Comparison of ENCODE assay signal across 15 cellular contexts in the genomic region with DNA sequence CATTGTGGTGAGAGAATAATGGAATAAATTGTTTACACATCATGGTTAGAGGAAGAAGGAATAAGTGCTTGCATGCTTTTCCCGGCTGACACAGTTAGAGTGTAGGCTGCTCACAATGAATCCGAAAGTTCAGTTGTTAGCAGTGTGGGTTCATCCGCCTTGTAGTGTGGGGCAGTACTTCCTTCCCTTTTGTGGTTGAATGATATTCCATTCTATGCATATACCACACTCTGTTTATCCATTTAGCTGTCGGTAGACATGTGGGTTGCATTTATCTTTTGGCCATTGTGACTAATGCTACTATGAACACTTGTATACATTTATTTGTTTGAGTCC.
DNase-seq lines count a peak whose midpoint lies in the region; ATAC-seq, FAIRE-seq and TF ChIP-seq lines count a peak whose summit lies in the region.
"Had no signal": no experiment of that assay in that cellular context is flagged by ENCODE, and none has a peak within 500 bp of the region (broad histone marks: within the 10 kb centered on the region; RNA-seq: fewer than 3 reads in every experiment).

No MANE protein-coding gene starts in this region.

- no peak overlapping the region for H3K27ac Mint-ChIP-seq in effector memory CD8-positive, alpha-beta T cell

- in situ Hi-C loops in HepG2 (cut with HindIII; ENCODE audit: extremely low pct_ligation_motif_present, low pct_unique_long_range_greater_than_20kb), result no loop called here

- H4K20me1 ChIP-seq in HepG2 (ENCODE audit: insufficient read depth, low read length), result no peaks in the 10 kb centered on the region

- FAIRE-seq in HepG2 (lab: Jason Lieb, UNC), result no peak
- FAIRE-seq: TTC549 had no signal

- H3K4me1 ChIP-seq in stomach smooth muscle (ENCODE audit: control insufficient read depth, insufficient read depth, low read length) (peaks cover 47% of the 10 kb centered on the region), HepG2 (ENCODE audit: insufficient read depth, low read length) (no peaks in the 10 kb centered on the region)
- H3K4me1 ChIP-seq: left lung, prostate gland had no signal

- H3K4me1 Mint-ChIP-seq in effector memory CD8-positive, alpha-beta T cell (ENCODE audit: low read depth in 2 of 2), result peaks cover 0 to 12% of the 10 kb centered on the region in 2 donors

- H3K27me3 Mint-ChIP-seq in effector memory CD8-positive, alpha-beta T cell, result peaks cover 6 to 10% of the 10 kb centered on the region in 2 donors

- no peak for TF ChIP-seq CTCF in HepG2 (CRISPR knock-in tag; IDR thresholded peaks at IDR 0.05)

- peaks cover 15% of the 10 kb centered on the region for H3K36me3 Mint-ChIP-seq in effector memory CD8-positive, alpha-beta T cell (ENCODE audit: insufficient read depth)
- H3K36me3 Mint-ChIP-seq: CD8-positive, alpha-beta memory T cell had no signal

- H3K4me3 ChIP-seq in stomach smooth muscle (ENCODE audit: low read length in 2 of 2) (no peak overlapping the region), HepG2 (replicated peaks in 1 of 3; ENCODE audit: insufficient read depth in 1 of 3, low read depth in 2 of 3, low read length in 3 of 3) (no peak overlapping the region)
- H3K4me3 ChIP-seq: left lung, prostate gland, spleen had no signal

- WGBS in HepG2 (ENCODE audit: low lambda C conversion rate), result 14% methylated on average over 4 of the region's 4 CpGs

- no peak overlapping the region for H3K4me3 Mint-ChIP-seq in effector memory CD8-positive, alpha-beta T cell

- H3K9me3 Mint-ChIP-seq in effector memory CD8-positive, alpha-beta T cell, result no peaks in the 10 kb centered on the region
- H3K9me3 Mint-ChIP-seq: CD8-positive, alpha-beta memory T cell had no signal

- DNase-seq in DMS153 (lab: John Stamatoyannopoulos, UW) (peak; percentile 37), DMS153 treated with DMSO at 0.1 percent for 48 hours (lab: John Stamatoyannopoulos, UW; ENCODE audit: unreplicated experiment) (no peak), NOMO-1 treated with DMSO at 0.1 percent for 48 hours (lab: John Stamatoyannopoulos, UW; ENCODE audit: unreplicated experiment) (peak; percentile 81), HepG2 (ENCODE audit: low spot score) (no peak)
- DNase-seq in effector memory CD8-positive, alpha-beta T cell, result no peak
- DNase-seq: CD8-positive, alpha-beta memory T cell; NCI-H1092; spleen had no signal

- CTCF ChIA-PET in HepG2 (lab: Yijun Ruan, JAX; ENCODE audit: low intra/inter-chr PET ratio, low total read pairs), result no interaction called here

- intact Hi-C loops in HepG2 (cut with micrococcal nuclease; ENCODE audit: unreplicated experiment), result no loop called here

- TF ChIP-seq EP300 in HepG2 (IDR thresholded peaks at IDR 0.05; ENCODE audit: low read depth in 2 of 2, low read length in 2 of 2) (no peak), HepG2 (CRISPR knock-in tag; IDR thresholded peaks at IDR 0.05; ENCODE audit: borderline replicate concordance) (no peak)

- no peak for TF ChIP-seq POLR2A in HepG2 (IDR thresholded peaks at IDR 0.05; ENCODE audit: insufficient read depth in 1 of 2, low read depth in 2 of 2, low read length in 2 of 2)

- H3K27ac ChIP-seq in stomach smooth muscle (ENCODE audit: low read length), result peak overlapping the region; percentile 66
- H3K27ac ChIP-seq in HepG2 (ENCODE audit: extremely low read length, insufficient read depth, low read length), result no peak overlapping the region
- H3K27ac ChIP-seq: 22Rv1, left lung, prostate gland, spleen had no signal

- H3K36me3 ChIP-seq in stomach smooth muscle (ENCODE audit: control insufficient read depth in 2 of 2, insufficient read depth in 2 of 2, low read length in 2 of 2), result peaks cover 10 to 16% of the 10 kb centered on the region in 2 donors
- no peaks in the 10 kb centered on the region for H3K36me3 ChIP-seq in HepG2 (replicated peaks in 1 of 2; ENCODE audit: control insufficient read depth in 1 of 2, insufficient read depth in 2 of 2, low read length in 2 of 2)
- H3K36me3 ChIP-seq: prostate gland had no signal

- peak; percentile 37 for ATAC-seq in effector memory CD8-positive, alpha-beta T cell (replicated peaks)
- ATAC-seq in HepG2 (no peak), HG03175 (IDR thresholded peaks at IDR 0.05; ENCODE audit: unreplicated experiment) (no peak), esophagus mucosa (no peak)
- ATAC-seq: left lung had no signal

- no TSS peak for BruUV-seq in HepG2 (replicated peaks; lab: Mats Ljungman, UMichigan)

- POLR2A ChIA-PET in HepG2 (lab: Yijun Ruan, JAX), result no interaction called here

- TF ChIP-seq RAD21 in HepG2 (CRISPR knock-in tag; IDR thresholded peaks at IDR 0.05), result no peak

- H3K27me3 ChIP-seq in stomach smooth muscle (ENCODE audit: control insufficient read depth in 1 of 2, insufficient read depth in 2 of 2, low read length in 2 of 2), result no peaks in the 10 kb centered on the region
- peaks cover 10 to 35% of the 10 kb centered on the region in 2 experiments for H3K27me3 ChIP-seq in HepG2 (ENCODE audit: control insufficient read depth in 1 of 2, insufficient read depth in 2 of 2, low read length in 2 of 2)

- H2AFZ ChIP-seq in HepG2 (ENCODE audit: low read length), result no peak overlapping the region

- no peaks in the 10 kb centered on the region for H3K9me3 ChIP-seq in stomach smooth muscle (ENCODE audit: control insufficient read depth in 2 of 2, low read length in 2 of 2)
- H3K9me3 ChIP-seq in HepG2 (ENCODE audit: low read length), result no peaks in the 10 kb centered on the region
- H3K9me3 ChIP-seq: left lung, prostate gland, spleen had no signal

- no peak overlapping the region for H3K4me2 ChIP-seq in HepG2 (ENCODE audit: low read depth, low read length)

- no peaks in the 10 kb centered on the region for H3K79me2 ChIP-seq in HepG2 (ENCODE audit: insufficient read depth, low read length)

- no peak overlapping the region for H3K9ac ChIP-seq in stomach smooth muscle (ENCODE audit: low read length in 2 of 2)
- H3K9ac ChIP-seq in HepG2 (ENCODE audit: insufficient read depth, low read depth, low read length), result no peak overlapping the region

TF ChIP-seq in HepG2, 621 proteins besides CTCF, POLR2A, EP300 and RAD21:
- TF ChIP-seq PAF1 (CRISPR knock-in tag; IDR thresholded peaks at IDR 0.05), result no peak
- TF ChIP-seq HMGA1 (CRISPR knock-in tag; conservative IDR thresholded peaks at IDR 0.05), result no peak
- no peak for TF ChIP-seq PCBP2 (optimal IDR thresholded peaks at IDR 0.05; ENCODE audit: low read depth, low read length, poor library complexity, severe bottlenecking)
- TF ChIP-seq SMC3 (IDR thresholded peaks at IDR 0.05; ENCODE audit: low read length), result no peak

Comparison
In these comparisons a context has a peak if more than half of its experiments do, and no peak if none do; other contexts are left out.
1. DNase-seq: peak in DMS153 (single experiment) and NOMO-1 treated with DMSO at 0.1 percent for 48 hours (single experiment); none in DMS153 treated with DMSO at 0.1 percent for 48 hours (single experiment), effector memory CD8-positive, alpha-beta T cell (0 of 3) and HepG2 (single experiment).